ENCODE assay signal across 9 cellular contexts in the genomic region with DNA sequence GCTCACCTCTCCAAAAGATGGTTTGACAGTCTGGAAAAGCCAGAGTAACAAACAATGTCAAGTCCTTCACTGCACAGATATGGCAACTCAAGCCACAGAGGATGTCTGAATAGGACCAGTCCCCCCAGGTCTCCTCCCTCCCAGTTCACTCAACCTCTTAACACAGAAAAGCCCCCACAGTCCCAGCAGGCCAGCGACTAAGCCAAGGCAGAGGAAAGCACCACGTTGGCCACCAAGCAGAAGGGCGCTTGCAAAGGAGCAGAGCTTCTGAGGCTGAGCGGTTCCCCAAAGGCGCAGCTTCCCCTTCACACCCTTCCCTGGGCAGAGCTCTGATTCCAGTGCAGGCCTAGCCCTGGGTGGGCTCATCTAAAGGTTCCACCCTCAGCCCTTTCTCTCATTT.
DNase-seq lines count a peak whose midpoint lies in the region; ATAC-seq, FAIRE-seq and TF ChIP-seq lines count a peak whose summit lies in the region.
"Had no signal": no experiment of that assay in that cellular context is flagged by ENCODE, and none has a peak within 500 bp of the region (broad histone marks: within the 10 kb centered on the region; RNA-seq: fewer than 3 reads in every experiment).

No MANE protein-coding gene starts in this region.

- BruUV-seq in MCF 10A (replicated peaks; lab: Mats Ljungman, UMichigan): no TSS peak

- no peaks in the 10 kb centered on the region for H3K9me3 ChIP-seq in kidney (ENCODE audit: control insufficient read depth in 1 of 2, low read length in 2 of 2)

- no peaks in the 10 kb centered on the region for H3K9me3 Mint-ChIP-seq in MCF 10A (ENCODE audit: unreplicated experiment)

- peak overlapping the region; percentile 10 to 12 for H3K27ac ChIP-seq in kidney (ENCODE audit: low read depth in 2 of 2, low read length in 2 of 2)

- DNase-seq in activated T-cell treated with anti-CD3 and anti-CD28 coated beads for 1 hour (ENCODE audit: low read depth) (peak; percentile 9), activated T-cell treated with anti-CD3 and anti-CD28 coated beads for 4 hours (no peak), RKO (ENCODE audit: low spot score) (peak; percentile 47), MCF 10A (ENCODE audit: unreplicated experiment) (peak; percentile 23), kidney (peak; percentile 71), NCI-H2107 treated with DMSO at 0.1 percent for 48 hours (lab: John Stamatoyannopoulos, UW; ENCODE audit: unreplicated experiment) (no peak)
- DNase-seq in stimulated activated CD8-positive, alpha-beta memory T cell treated with anti-CD3 and anti-CD28 coated beads, Interleukin-12 subunit alpha, Interleukin-12 subunit beta, amount 100 ng/mL, for 4 hours (ENCODE audit: low read depth): peak; percentile 1

- intact Hi-C loops in MCF 10A (cut with micrococcal nuclease) (loop anchor here (2.0 to 5.0 kb wide), 2 partner anchors 136 to 216 kb away; no protein-coding TSS in a partner anchor), kidney (cut with DNase I) (no loop called here)

- peaks cover 6 to 8% of the 10 kb centered on the region in 2 donors for H3K4me1 ChIP-seq in kidney (ENCODE audit: control insufficient read depth in 1 of 2, insufficient read depth in 1 of 2, low read depth in 1 of 2, low read length in 2 of 2)

- H3K4me1 Mint-ChIP-seq in MCF 10A (ENCODE audit: insufficient read depth, unreplicated experiment): peaks cover 37% of the 10 kb centered on the region

- FAIRE-seq in kidney (lab: Jason Lieb, UNC): no peak
- FAIRE-seq: islet of Langerhans had no signal

- ATAC-seq in HG02885 (IDR thresholded peaks at IDR 0.05; ENCODE audit: poor library complexity, unreplicated experiment): peak; percentile 47

- H3K36me3 ChIP-seq in kidney (ENCODE audit: control insufficient read depth in 1 of 2, insufficient read depth in 2 of 2, low read length in 2 of 2): no peaks in the 10 kb centered on the region

- H3K4me3 ChIP-seq in kidney (ENCODE audit: low read length in 2 of 2): peak overlapping the region; percentile 59

- POLR2A ChIA-PET in MCF 10A (lab: Yijun Ruan, JAX): interaction anchor here (0.6 to 2.3 kb wide), 8 partner anchors 9 to 128 kb away, joined by 3 to 24 read pairs (median 3); no protein-coding TSS in a partner anchor

- no peak for TF ChIP-seq CTCF in MCF 10A (IDR thresholded peaks at IDR 0.05; ENCODE audit: unreplicated experiment)
- TF ChIP-seq CTCF in kidney (IDR thresholded peaks at IDR 0.05; ENCODE audit: borderline replicate concordance, extremely low read depth, insufficient read depth): no peak

- peak overlapping the region; percentile 87 for H3K27ac Mint-ChIP-seq in MCF 10A (ENCODE audit: low read depth, unreplicated experiment)

- peak overlapping the region; percentile 42 to 50 for H3K9ac ChIP-seq in kidney (ENCODE audit: low read length in 2 of 2)

- peaks cover 9% of the 10 kb centered on the region for H3K36me3 Mint-ChIP-seq in MCF 10A (ENCODE audit: insufficient read depth, unreplicated experiment)

- CTCF ChIA-PET in MCF 10A (lab: Yijun Ruan, JAX): interaction anchor here (0.7 to 2.2 kb wide), 7 partner anchors 8 to 223 kb away, joined by 3 to 7 read pairs (median 4); no protein-coding TSS in a partner anchor

- no peaks in the 10 kb centered on the region for H3K27me3 Mint-ChIP-seq in MCF 10A (ENCODE audit: insufficient read depth, unreplicated experiment)

- H3K4me3 Mint-ChIP-seq in MCF 10A (ENCODE audit: unreplicated experiment): peak overlapping the region; percentile 90

Comparison
In these comparisons a context has a peak if more than half of its experiments do, and no peak if none do; other contexts are left out.
1. DNase-seq: peak in activated T-cell treated with anti-CD3 and anti-CD28 coated beads for 1 hour (single experiment), RKO (single experiment), MCF 10A (single experiment), kidney (single experiment) and stimulated activated CD8-positive, alpha-beta memory T cell treated with anti-CD3 and anti-CD28 coated beads, Interleukin-12 subunit alpha, Interleukin-12 subunit beta, amount 100 ng/mL, for 4 hours (single experiment); none in activated T-cell treated with anti-CD3 and anti-CD28 coated beads for 4 hours (single experiment) and NCI-H2107 treated with DMSO at 0.1 percent for 48 hours (single experiment).